Comparison of ENCODE assay signal across 14 cellular contexts in the genomic region with DNA sequence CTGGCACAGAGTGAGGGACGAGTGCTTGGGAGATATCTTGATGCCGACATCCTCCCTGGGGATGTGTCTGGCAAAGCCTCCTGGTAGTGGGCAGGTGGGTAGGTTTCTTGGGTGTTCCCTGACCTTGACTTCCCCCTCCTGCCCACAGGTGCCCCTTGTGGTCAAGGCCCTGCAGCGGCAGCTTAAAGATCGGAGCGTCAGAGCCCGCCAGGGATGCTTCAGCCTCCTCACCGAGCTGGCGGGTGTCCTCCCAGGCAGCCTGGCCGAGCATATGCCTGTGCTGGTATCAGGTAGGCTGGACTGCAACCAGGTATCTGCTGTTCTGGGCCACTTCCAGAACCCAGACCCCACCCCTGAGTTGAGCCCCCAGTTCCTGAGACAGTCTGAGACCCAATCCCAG.
"Had no signal": no experiment of that assay in that cellular context is flagged by ENCODE, and none has a peak within 500 bp of the region (broad histone marks: within the 10 kb centered on the region; RNA-seq: fewer than 3 reads in every experiment).

No MANE protein-coding gene starts in this region.

- ATAC-seq: activated CD4-positive, CD25-positive, alpha-beta regulatory T cell treated with anti-CD3 and anti-CD28 coated beads, Interleukin-2, amount 50 U/mL, for 24 hours; left lobe of liver had no signal

- H3K9me3 ChIP-seq: breast epithelium, transverse colon, vagina had no signal

- H3K4me1 ChIP-seq: breast epithelium had no signal

- H3K27ac ChIP-seq: breast epithelium, transverse colon, vagina had no signal

- DNase-seq: activated CD4-positive, alpha-beta T cell treated with anti-CD3 and anti-CD28 coated beads, Interleukin-2, amount 50 U/mL, for 1 hour; activated naive CD4-positive, alpha-beta T cell treated with Interleukin-2 at 50 U/mL for 16 hours; activated T-cell treated with anti-CD3 and anti-CD28 coated beads for 4 hours; anterior cingulate cortex; erythroblast; midbrain; stimulated activated CD4-positive, alpha-beta T cell treated with anti-CD3 and anti-CD28 coated beads, Interleukin-15, amount 100 ng/mL, for 24 hours; stimulated activated CD4-positive, alpha-beta T cell treated with anti-CD3 and anti-CD28 coated beads, Interleukin-4, amount 100 ng/mL, for 1 hour; stimulated activated naive CD4-positive, alpha-beta T cell treated with Interleukin-2 at 50 U/mL for 16 hours; transverse colon had no signal

- H3K36me3 ChIP-seq: breast epithelium, transverse colon had no signal

- H3K4me3 ChIP-seq: breast epithelium, transverse colon, vagina had no signal

- H3K27me3 ChIP-seq: breast epithelium, transverse colon, vagina had no signal
